ENCODE assay signal across 23 cellular contexts in the genomic region with DNA sequence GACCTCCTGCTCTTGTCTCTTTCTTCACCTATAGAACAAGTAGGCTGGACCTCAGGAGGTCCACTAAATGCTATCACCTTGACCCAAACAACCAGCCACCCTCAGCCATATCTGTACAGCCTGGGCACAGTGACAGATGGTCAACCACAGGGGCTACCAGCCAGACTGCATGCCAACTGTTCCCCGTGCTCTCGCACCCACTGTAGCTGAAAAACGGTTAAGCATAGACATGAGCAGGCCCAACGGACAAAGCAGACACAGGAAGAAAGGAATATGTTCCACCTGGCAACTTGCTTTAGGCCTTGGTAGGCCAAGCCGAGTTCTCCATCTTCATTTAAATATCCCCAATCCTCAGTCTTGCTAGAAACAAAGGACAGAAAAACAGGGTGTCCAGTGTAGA.
"Had no signal": no experiment of that assay in that cellular context is flagged by ENCODE, and none has a peak within 500 bp of the region (broad histone marks: within the 10 kb centered on the region; RNA-seq: fewer than 3 reads in every experiment).

No MANE protein-coding gene starts in this region.

- FAIRE-seq: endometrium, keratinocyte had no signal

- H3K27ac Mint-ChIP-seq: naive thymus-derived CD8-positive, alpha-beta T cell; nephron progenitor cell; stimulated activated effector memory CD8-positive, alpha-beta T cell treated with anti-CD3 and anti-CD28 coated beads, Interleukin-12 subunit alpha, Interleukin-12 subunit beta, amount 100 ng/mL, for 72 hours had no signal

- H3K27me3 Mint-ChIP-seq: effector memory CD8-positive, alpha-beta T cell had no signal

- H3K9me3 Mint-ChIP-seq: effector memory CD8-positive, alpha-beta T cell; naive thymus-derived CD8-positive, alpha-beta T cell; nephron progenitor cell; stimulated activated effector memory CD8-positive, alpha-beta T cell treated with anti-CD3 and anti-CD28 coated beads, Interleukin-12 subunit alpha, Interleukin-12 subunit beta, amount 100 ng/mL, for 72 hours had no signal

- H3K36me3 ChIP-seq: lower lobe of right lung, ovary, sigmoid colon, stomach, thyroid gland, vagina had no signal

- DNase-seq: effector memory CD8-positive, alpha-beta T cell; erythroblast; esophagus squamous epithelium; foreskin melanocyte; left ventricle myocardium superior; lower lobe of right lung; naive thymus-derived CD8-positive, alpha-beta T cell; nephron progenitor cell; nucleus accumbens; ovary; psoas muscle; right cardiac atrium; sigmoid colon; stimulated activated CD4-positive, alpha-beta T cell treated with anti-CD3 and anti-CD28 coated beads, Interleukin-2, amount 100 ng/mL, for 24 hours; stimulated activated CD4-positive, alpha-beta T cell treated with anti-CD3 and anti-CD28 coated beads, Interleukin-4, amount 100 ng/mL, for 24 hours; stimulated activated naive CD4-positive, alpha-beta T cell treated with Interleukin-2 at 50 U/mL for 16 hours; stomach; thyroid gland; trophoblast cell had no signal

- H3K4me3 ChIP-seq: esophagus squamous epithelium, lower lobe of right lung, ovary, psoas muscle, sigmoid colon, stomach, thyroid gland, vagina had no signal

- H3K36me3 Mint-ChIP-seq: naive thymus-derived CD8-positive, alpha-beta T cell; stimulated activated effector memory CD8-positive, alpha-beta T cell treated with anti-CD3 and anti-CD28 coated beads, Interleukin-12 subunit alpha, Interleukin-12 subunit beta, amount 100 ng/mL, for 72 hours had no signal

- H3K9me3 ChIP-seq: esophagus squamous epithelium, lower lobe of right lung, ovary, psoas muscle, sigmoid colon, stomach, thyroid gland, vagina had no signal

- H3K4me1 ChIP-seq: psoas muscle, sigmoid colon had no signal

- H3K27ac ChIP-seq: esophagus squamous epithelium, lower lobe of right lung, ovary, psoas muscle, sigmoid colon, thyroid gland, vagina had no signal

- ATAC-seq: effector memory CD8-positive, alpha-beta T cell; left ventricle myocardium superior; lower lobe of right lung; naive thymus-derived CD8-positive, alpha-beta T cell; psoas muscle; right cardiac atrium; stimulated activated effector memory CD8-positive, alpha-beta T cell treated with anti-CD3 and anti-CD28 coated beads, Interleukin-12 subunit alpha, Interleukin-12 subunit beta, amount 100 ng/mL, for 72 hours had no signal

- H3K4me3 Mint-ChIP-seq: effector memory CD8-positive, alpha-beta T cell; naive thymus-derived CD8-positive, alpha-beta T cell; nephron progenitor cell; stimulated activated effector memory CD8-positive, alpha-beta T cell treated with anti-CD3 and anti-CD28 coated beads, Interleukin-12 subunit alpha, Interleukin-12 subunit beta, amount 100 ng/mL, for 72 hours had no signal

- H3K27me3 ChIP-seq: esophagus squamous epithelium, ovary, sigmoid colon, stomach, thyroid gland, vagina had no signal
